12 cellular contexts compared by ENCODE assay signal in the genomic region with DNA sequence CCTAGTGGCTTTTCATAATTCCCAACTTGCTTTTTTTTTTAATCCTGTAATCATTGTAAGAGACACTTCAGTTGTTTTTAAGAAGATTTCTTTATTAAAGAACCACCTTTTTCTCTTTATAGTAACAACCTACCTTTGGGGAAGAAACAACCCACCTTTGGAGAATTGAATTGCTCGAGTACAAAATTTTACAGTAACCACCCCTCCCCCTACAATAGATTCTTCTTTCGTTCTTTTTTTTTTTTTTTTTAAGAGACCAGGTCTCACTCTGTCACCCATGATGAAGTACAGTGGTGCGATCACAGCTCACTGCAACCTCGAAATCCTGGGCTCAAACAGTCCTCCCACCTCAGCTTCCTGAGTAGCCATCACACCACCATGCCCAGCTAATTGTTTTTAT. TPM values are rescaled to one million over a fixed set of nuclear protein-coding genes. Genes with fewer than 3 reads are reported as not detected.
DNase-seq lines count a peak whose midpoint lies in the region; ATAC-seq and TF ChIP-seq lines count a peak whose summit lies in the region.
"Had no signal": no experiment of that assay in that cellular context is flagged by ENCODE, and none has a peak within 500 bp of the region (broad histone marks: within the 10 kb centered on the region; RNA-seq: fewer than 3 reads in every experiment).

No MANE protein-coding gene starts in this region.

- peaks cover 96% of the 10 kb centered on the region for H3K79me2 ChIP-seq in OCI-LY7 (ENCODE audit: insufficient read depth, low read depth, low read length)

- H3K4me2 ChIP-seq in OCI-LY7 (ENCODE audit: low read length), result peak overlapping the region; percentile 97

- H3K27me3 Mint-ChIP-seq in activated CD4-positive, alpha-beta T cell treated with anti-CD3 and anti-CD28 coated beads, Interleukin-2, amount 10 ng/mL, durations not matched to agents 7 days and 5 days, result no peaks in the 10 kb centered on the region
- no peaks in the 10 kb centered on the region for H3K27me3 Mint-ChIP-seq in effector memory CD8-positive, alpha-beta T cell

- no TSS peak for BruUV-seq in OCI-LY7 (replicated peaks; lab: Mats Ljungman, UMichigan)

- H3K9me3 ChIP-seq in OCI-LY7 (ENCODE audit: low read length), result no peaks in the 10 kb centered on the region
- H3K9me3 ChIP-seq: ascending aorta had no signal

- H3K4me3 ChIP-seq in OCI-LY7 (ENCODE audit: low read depth, low read length, poor library complexity, severe bottlenecking) (peak overlapping the region; percentile 76), rectal smooth muscle tissue (ENCODE audit: low read length) (peak overlapping the region; percentile 23)

- no peak overlapping the region for H2AFZ ChIP-seq in OCI-LY7 (ENCODE audit: low read length)

- peaks cover 6% of the 10 kb centered on the region; the same call in 1 of the 2 replicates for H4K20me1 ChIP-seq in OCI-LY7 (ENCODE audit: insufficient read depth, low read length)

- no peak for ATAC-seq in effector memory CD8-positive, alpha-beta T cell (replicated peaks)
- no peak for ATAC-seq in GM18498 (IDR thresholded peaks at IDR 0.05; ENCODE audit: unreplicated experiment)

- intact Hi-C loops in OCI-LY7 (cut with micrococcal nuclease; ENCODE audit: unreplicated experiment), result loop anchor here (5.0 kb wide), 2 partner anchors 145 to 205 kb away; a partner anchor contains a TSS

- H3K36me3 ChIP-seq in OCI-LY7 (ENCODE audit: insufficient read depth, low read length) (peaks cover 37% of the 10 kb centered on the region), rectal smooth muscle tissue (ENCODE audit: control insufficient read depth, insufficient read depth, low read length) (no peaks in the 10 kb centered on the region)

- no peaks in the 10 kb centered on the region for H3K27me3 ChIP-seq in rectal smooth muscle tissue (ENCODE audit: control insufficient read depth, insufficient read depth, low read length)
- H3K27me3 ChIP-seq: ascending aorta had no signal

- H3K4me1 ChIP-seq in OCI-LY7 (ENCODE audit: insufficient read depth, low read length, poor library complexity, severe bottlenecking) (peaks cover 50% of the 10 kb centered on the region), rectal smooth muscle tissue (ENCODE audit: control insufficient read depth, insufficient read depth, low read length) (peaks cover 21% of the 10 kb centered on the region)

- H3K27ac ChIP-seq in OCI-LY7 (ENCODE audit: low read depth, low read length, poor library complexity, severe bottlenecking) (no peak overlapping the region), rectal smooth muscle tissue (ENCODE audit: low read depth, low read length) (no peak overlapping the region)

- POLR2A ChIA-PET in activated CD4-positive, alpha-beta T cell treated with anti-CD3 and anti-CD28 coated beads, Interleukin-2, amount 10 ng/mL, durations not matched to agents 7 days and 5 days (lab: Charles Lee), result no interaction called here
- POLR2A ChIA-PET in OCI-LY7 (lab: Charles Lee), result interaction anchor here (0.6 to 8.7 kb wide), 4 partner anchors 9 to 871 kb away, joined by 3 to 92 read pairs (median 7); a partner anchor contains a TSS

- H3K27ac Mint-ChIP-seq in activated CD4-positive, alpha-beta T cell treated with anti-CD3 and anti-CD28 coated beads, Interleukin-2, amount 10 ng/mL, durations not matched to agents 7 days and 5 days, result peak overlapping the region; percentile 83
- H3K27ac Mint-ChIP-seq in effector memory CD8-positive, alpha-beta T cell, result peak overlapping the region; percentile 98 to 99

- peaks cover 72% of the 10 kb centered on the region for H3K4me1 Mint-ChIP-seq in activated CD4-positive, alpha-beta T cell treated with anti-CD3 and anti-CD28 coated beads, Interleukin-2, amount 10 ng/mL, durations not matched to agents 7 days and 5 days
- H3K4me1 Mint-ChIP-seq in effector memory CD8-positive, alpha-beta T cell (ENCODE audit: low read depth in 2 of 2), result peaks cover 44 to 57% of the 10 kb centered on the region in 2 donors

- DNase-seq in activated CD4-positive, alpha-beta T cell treated with anti-CD3 and anti-CD28 coated beads, Interleukin-2, amount 10 ng/mL, durations not matched to agents 7 days and 5 days, result no peak
- no peak for DNase-seq in activated CD4-positive, alpha-beta T cell treated with anti-CD3 and anti-CD28 coated beads, Interleukin-2, amount 50 U/mL, for 4 hours
- DNase-seq in OCI-LY7 (ENCODE audit: low spot score) (no peak), NCI-H1694 (lab: John Stamatoyannopoulos, UW) (no peak)
- no peak for DNase-seq in effector memory CD8-positive, alpha-beta T cell
- DNase-seq in stimulated activated CD4-positive, alpha-beta T cell treated with anti-CD3 and anti-CD28 coated beads, Interleukin-12 subunit alpha, Interleukin-12 subunit beta, amount 100 ng/mL, for 4 hours, result no peak
- DNase-seq: activated CD4-positive, alpha-beta T cell treated with anti-CD3 and anti-CD28 coated beads for 1 hour; KBM-7; NCI-H2227 treated with DMSO at 0.1 percent for 48 hours had no signal

- H3K9me2 ChIP-seq in OCI-LY7 (ENCODE audit: insufficient read depth, low read length), result no peaks in the 10 kb centered on the region

- no peak for TF ChIP-seq CTCF in OCI-LY7 (conservative IDR thresholded peaks at IDR 0.05; ENCODE audit: low read length)

- no peak overlapping the region for H3K9ac ChIP-seq in rectal smooth muscle tissue (ENCODE audit: low read length)

- peak overlapping the region; percentile 100 for H3K4me3 Mint-ChIP-seq in activated CD4-positive, alpha-beta T cell treated with anti-CD3 and anti-CD28 coated beads, Interleukin-2, amount 10 ng/mL, durations not matched to agents 7 days and 5 days
- peak overlapping the region; percentile 41 to 95 for H3K4me3 Mint-ChIP-seq in effector memory CD8-positive, alpha-beta T cell

- CTCF ChIA-PET in activated CD4-positive, alpha-beta T cell treated with anti-CD3 and anti-CD28 coated beads, Interleukin-2, amount 10 ng/mL, durations not matched to agents 7 days and 5 days (lab: Charles Lee), result interaction anchor here (2.0 to 2.4 kb wide), 2 partner anchors 9 to 13 kb away, joined by 7 to 11 read pairs; a partner anchor contains a TSS
- CTCF ChIA-PET in OCI-LY7 (lab: Charles Lee; ENCODE audit: unreplicated experiment), result no interaction called here

- peaks cover 27% of the 10 kb centered on the region for H3K36me3 Mint-ChIP-seq in activated CD4-positive, alpha-beta T cell treated with anti-CD3 and anti-CD28 coated beads, Interleukin-2, amount 10 ng/mL, durations not matched to agents 7 days and 5 days (ENCODE audit: low read depth)
- peaks cover 38% of the 10 kb centered on the region for H3K36me3 Mint-ChIP-seq in effector memory CD8-positive, alpha-beta T cell (ENCODE audit: insufficient read depth)

- no peaks in the 10 kb centered on the region for H3K9me3 Mint-ChIP-seq in activated CD4-positive, alpha-beta T cell treated with anti-CD3 and anti-CD28 coated beads, Interleukin-2, amount 10 ng/mL, durations not matched to agents 7 days and 5 days
- H3K9me3 Mint-ChIP-seq in effector memory CD8-positive, alpha-beta T cell, result no peaks in the 10 kb centered on the region

RNA-seq across cellular contexts. Expression of a gene that starts 2.1 kb away (rescaled TPM):
- total RNA-seq in activated CD4-positive, alpha-beta T cell treated with anti-CD3 and anti-CD28 coated beads, Interleukin-2, amount 10 ng/mL, durations not matched to agents 7 days and 5 days, result 10 to 100 TPM; 19.4 to 24.7 TPM
- total RNA-seq in OCI-LY7 (2014; rRNA removed; shearing (Covaris generic)), result 20.1 and 20.3 TPM in 2 replicates
- 22.0 and 23.5 TPM in 2 replicates for total RNA-seq in OCI-LY7 (2022)

RNA-seq across cellular contexts. Expression of a gene that starts 13.7 kb away (rescaled TPM):
- 100 to 1,000 TPM; 188 to 204 TPM for total RNA-seq in activated CD4-positive, alpha-beta T cell treated with anti-CD3 and anti-CD28 coated beads, Interleukin-2, amount 10 ng/mL, durations not matched to agents 7 days and 5 days
- total RNA-seq in OCI-LY7 (2014; rRNA removed; shearing (Covaris generic)), result 165 and 198 TPM in 2 replicates
- total RNA-seq in OCI-LY7 (2022), result 245 and 265 TPM in 2 replicates
